Comparison of ENCODE assay signal across 14 cellular contexts in genomic region chr2:143802242-143802641, GRCh38.
DNase-seq lines count a peak whose midpoint lies in the region; ATAC-seq, FAIRE-seq and TF ChIP-seq lines count a peak whose summit lies in the region.
"Had no signal": no experiment of that assay in that cellular context is flagged by ENCODE, and none has a peak within 500 bp of the region (broad histone marks: within the 10 kb centered on the region; RNA-seq: fewer than 3 reads in every experiment).

No MANE protein-coding gene starts in this region.

- H3K9me3 ChIP-seq in astrocyte (ENCODE audit: insufficient read depth, low read depth, low read length) (no peaks in the 10 kb centered on the region), left lung (no peaks in the 10 kb centered on the region)
- H3K9me3 ChIP-seq: BE2C had no signal

- H3K4me3 ChIP-seq in astrocyte (ENCODE audit: insufficient read depth, low read depth, low read length): no peak overlapping the region
- no peak overlapping the region for H3K4me3 ChIP-seq in left lung

- H3K27ac ChIP-seq in astrocyte (ENCODE audit: low read depth, low read length) (no peak overlapping the region), left lung (no peak overlapping the region)

- H3K36me3 ChIP-seq in astrocyte (ENCODE audit: insufficient read depth, low read length): no peaks in the 10 kb centered on the region
- no peaks in the 10 kb centered on the region for H3K36me3 ChIP-seq in left lung
- H3K36me3 ChIP-seq: BE2C had no signal

- H3K9me3 Mint-ChIP-seq in astrocyte (ENCODE audit: unreplicated experiment) (no peaks in the 10 kb centered on the region), chondrocyte (ENCODE audit: low read depth) (peaks cover 3% of the 10 kb centered on the region)

- no peak overlapping the region for H3K9ac ChIP-seq in astrocyte (ENCODE audit: low read length)

- H3K36me3 Mint-ChIP-seq in astrocyte (ENCODE audit: low read depth, unreplicated experiment) (no peaks in the 10 kb centered on the region), chondrocyte (ENCODE audit: low read depth) (no peaks in the 10 kb centered on the region)

- H3K4me1 Mint-ChIP-seq in astrocyte (ENCODE audit: low read depth, unreplicated experiment) (no peaks in the 10 kb centered on the region), chondrocyte (ENCODE audit: low read depth) (peaks cover 24% of the 10 kb centered on the region)

- H3K4me2 ChIP-seq in astrocyte (ENCODE audit: low read length): no peak overlapping the region

- DNase-seq in A172 (ENCODE audit: low spot score) (peak; percentile 62), astrocyte (ENCODE audit: low read depth) (peak; percentile 60), chondrocyte (ENCODE audit: low spot score) (no peak), left lung (no peak)
- no peak for DNase-seq in activated CD4-positive, alpha-beta T cell treated with anti-CD3 and anti-CD28 coated beads, Interleukin-2, amount 50 U/mL, for 4 hours
- DNase-seq: activated gamma-delta T cell treated with Interleukin-2 at 50 U/mL for 16 hours; BE2C; effector CD8-positive, alpha-beta T cell; naive thymus-derived CD4-positive, alpha-beta T cell; NCI-H187 treated with DMSO at 0.1 percent for 48 hours had no signal

- no peak for FAIRE-seq in astrocyte (lab: Jason Lieb, UNC)

- H3K27me3 ChIP-seq in astrocyte (ENCODE audit: insufficient read depth, low read length) (no peaks in the 10 kb centered on the region), left lung (no peaks in the 10 kb centered on the region)
- H3K27me3 ChIP-seq: BE2C had no signal

- H4K20me1 ChIP-seq in astrocyte (ENCODE audit: insufficient read depth, low read length): no peaks in the 10 kb centered on the region

- intact Hi-C loops in left lung (cut with DNase I): no loop called here

- no peaks in the 10 kb centered on the region for H3K4me1 ChIP-seq in astrocyte (ENCODE audit: insufficient read depth, low read length)
- H3K4me1 ChIP-seq in left lung: no peaks in the 10 kb centered on the region
- H3K4me1 ChIP-seq: BE2C had no signal

- H3K27me3 Mint-ChIP-seq in astrocyte (ENCODE audit: low read depth, unreplicated experiment) (no peaks in the 10 kb centered on the region), chondrocyte (ENCODE audit: low read depth) (no peaks in the 10 kb centered on the region)
- H3K27me3 Mint-ChIP-seq: IgD-negative memory B cell had no signal

- H3K27ac Mint-ChIP-seq in astrocyte (ENCODE audit: unreplicated experiment) (no peak overlapping the region), chondrocyte (ENCODE audit: unreplicated experiment) (no peak overlapping the region)
- H3K27ac Mint-ChIP-seq: IgD-negative memory B cell; naive thymus-derived CD4-positive, alpha-beta T cell had no signal

- H3K4me3 Mint-ChIP-seq in astrocyte (ENCODE audit: unreplicated experiment) (no peak overlapping the region), chondrocyte (ENCODE audit: unreplicated experiment) (no peak overlapping the region)
- H3K4me3 Mint-ChIP-seq: naive thymus-derived CD4-positive, alpha-beta T cell had no signal

- TF ChIP-seq CTCF in astrocyte (IDR thresholded peaks at IDR 0.05; ENCODE audit: insufficient read depth, low read depth, low read length) (no peak), chondrocyte (IDR thresholded peaks at IDR 0.05) (no peak), left lung (IDR thresholded peaks at IDR 0.05) (no peak)

- no peaks in the 10 kb centered on the region for H3K79me2 ChIP-seq in astrocyte (ENCODE audit: insufficient read depth, low read length)

- ATAC-seq in GM18508 (IDR thresholded peaks at IDR 0.05; ENCODE audit: insufficient read depth, unreplicated experiment) (peak; percentile 45), HG02610 (IDR thresholded peaks at IDR 0.05; ENCODE audit: unreplicated experiment) (peak; percentile 26), HG03457 (IDR thresholded peaks at IDR 0.05; ENCODE audit: unreplicated experiment) (no peak), left lung (no peak)
- ATAC-seq: naive thymus-derived CD4-positive, alpha-beta T cell had no signal

- no peak overlapping the region for H2AFZ ChIP-seq in astrocyte (ENCODE audit: low read depth, low read length)

Comparison
In these comparisons a context has a peak if more than half of its experiments do, and no peak if none do; other contexts are left out.
1. DNase-seq: peak in A172 (single experiment) and astrocyte (single experiment); none in chondrocyte (single experiment), activated CD4-positive, alpha-beta T cell treated with anti-CD3 and anti-CD28 coated beads, Interleukin-2, amount 50 U/mL, for 4 hours (0 of 2) and left lung (0 of 2).
2. ATAC-seq: peak in GM18508 (single experiment) and HG02610 (single experiment); none in HG03457 (single experiment) and left lung (single experiment).